23 cellular contexts compared by ENCODE assay signal in genomic region chr1:65153635-65154034, GRCh38.
"Had no signal": no experiment of that assay in that cellular context is flagged by ENCODE, and none has a peak within 500 bp of the region (broad histone marks: within the 10 kb centered on the region; RNA-seq: fewer than 3 reads in every experiment).

No MANE protein-coding gene starts in this region.

- H3K27ac Mint-ChIP-seq: activated CD4-positive, alpha-beta T cell treated with anti-CD3 and anti-CD28 coated beads for 36 hours; activated naive CD8-positive, alpha-beta T cell; activated T-helper 1 cell treated with anti-CD3 and anti-CD28 coated beads, Interleukin-12 subunit alpha, Interleukin-12 subunit beta, Interleukin-2, Interleukin-4 antibody, amounts not matched to agents 30 ng/mL and 10 ng/mL and 1 ng/mL, durations not matched to agents 14 hours and 24 hours and 36 hours; naive thymus-derived CD4-positive, alpha-beta T cell; neural progenitor cell; progenitor cell of endocrine pancreas; stimulated activated naive CD8-positive, alpha-beta T cell treated with anti-CD3 and anti-CD28 coated beads, Interleukin-15, Interleukin-2, amounts not matched to agents 100 ng/mL and 50 ng/mL, for 24 hours; T-helper 2 cell treated with Interferon-gamma antibody and Interleukin-4, amounts not matched to agents 5 μg/mL and 100 μg/mL, for 36 hours had no signal

- H3K36me3 ChIP-seq: cardiac muscle cell, left lung, neural progenitor cell, thoracic aorta had no signal

- H3K9me3 ChIP-seq: left lung, thoracic aorta had no signal

- H3K27ac ChIP-seq: epithelial cell of prostate, foreskin keratinocyte, left lung, neural progenitor cell, skin epidermis, thoracic aorta had no signal

- H3K4me2 ChIP-seq: neural progenitor cell had no signal

- H3K4me1 ChIP-seq: foreskin keratinocyte had no signal

- H3K4me3 Mint-ChIP-seq: activated CD4-positive, alpha-beta T cell treated with anti-CD3 and anti-CD28 coated beads for 36 hours; activated naive CD8-positive, alpha-beta T cell; activated T-helper 1 cell treated with anti-CD3 and anti-CD28 coated beads, Interleukin-12 subunit alpha, Interleukin-12 subunit beta, Interleukin-2, Interleukin-4 antibody, amounts not matched to agents 30 ng/mL and 10 ng/mL and 1 ng/mL, durations not matched to agents 14 hours and 24 hours and 36 hours; naive thymus-derived CD4-positive, alpha-beta T cell; neural progenitor cell; stimulated activated naive CD8-positive, alpha-beta T cell treated with anti-CD3 and anti-CD28 coated beads, Interleukin-15, Interleukin-2, amounts not matched to agents 100 ng/mL and 50 ng/mL, for 24 hours; T-helper 2 cell treated with Interferon-gamma antibody and Interleukin-4, amounts not matched to agents 5 μg/mL and 100 μg/mL, for 36 hours had no signal

- DNase-seq: activated CD4-positive, alpha-beta T cell treated with anti-CD3 and anti-CD28 coated beads for 36 hours; activated CD4-positive, alpha-beta T cell treated with anti-CD3 and anti-CD28 coated beads, Interleukin-2, amount 50 U/mL, for 48 hours; activated gamma-delta T cell treated with Interleukin-2 at 50 U/mL for 16 hours; activated T-cell treated with anti-CD3 and anti-CD28 coated beads for 4 hours; dermis blood vessel endothelial cell; effector memory CD4-positive, alpha-beta T cell; foreskin keratinocyte; hippocampal formation; islet precursor cell; left lung; naive thymus-derived CD4-positive, alpha-beta T cell; stimulated activated CD4-positive, alpha-beta T cell treated with anti-CD3 and anti-CD28 coated beads, Interleukin-15, amount 100 ng/mL, for 24 hours; stimulated activated CD4-positive, alpha-beta T cell treated with anti-CD3 and anti-CD28 coated beads, Interleukin-2, amount 100 ng/mL, for 48 hours had no signal

- H3K36me3 Mint-ChIP-seq: activated naive CD8-positive, alpha-beta T cell had no signal

- H3K9me3 Mint-ChIP-seq: activated T-helper 1 cell treated with anti-CD3 and anti-CD28 coated beads, Interleukin-12 subunit alpha, Interleukin-12 subunit beta, Interleukin-2, Interleukin-4 antibody, amounts not matched to agents 30 ng/mL and 10 ng/mL and 1 ng/mL, durations not matched to agents 14 hours and 24 hours and 36 hours; neural progenitor cell; stimulated activated naive CD8-positive, alpha-beta T cell treated with anti-CD3 and anti-CD28 coated beads, Interleukin-15, Interleukin-2, amounts not matched to agents 100 ng/mL and 50 ng/mL, for 24 hours; T-helper 2 cell treated with Interferon-gamma antibody and Interleukin-4, amounts not matched to agents 5 μg/mL and 100 μg/mL, for 36 hours had no signal

- ATAC-seq: activated CD4-positive, alpha-beta T cell treated with anti-CD3 and anti-CD28 coated beads for 36 hours; foreskin keratinocyte; left lung; naive thymus-derived CD4-positive, alpha-beta T cell had no signal

- H3K4me3 ChIP-seq: cardiac muscle cell, left lung, neural progenitor cell, skin epidermis, thoracic aorta had no signal

- H3K27me3 ChIP-seq: cardiac muscle cell, foreskin keratinocyte had no signal

- H2AFZ ChIP-seq: neural progenitor cell had no signal
